In genomic region chr3:170419301-170420087, GRCh38 we compare ENCODE assay signal across 9 cellular contexts. TPM values are rescaled to one million over a fixed set of nuclear protein-coding genes. Genes with fewer than 3 reads are reported as not detected.
DNase-seq lines count a peak whose midpoint lies in the region; ATAC-seq, FAIRE-seq and TF ChIP-seq lines count a peak whose summit lies in the region.
"Had no signal": no experiment of that assay in that cellular context is flagged by ENCODE, and none has a peak within 500 bp of the region (broad histone marks: within the 10 kb centered on the region; RNA-seq: fewer than 3 reads in every experiment).

No MANE protein-coding gene starts in this region.

- peak overlapping the region; percentile 72 for H3K4me3 ChIP-seq in brain microvascular endothelial cell (ENCODE audit: low read depth, low read length)
- H3K4me3 ChIP-seq in spleen, result peak overlapping the region; percentile 11 to 66 (median 50)

- 3 to 8% (median 5%) methylated on average over 10 to 69 of the region's 69 CpGs for WGBS in spleen, 5 donors

- H3K27ac ChIP-seq in brain microvascular endothelial cell (peak overlapping the region; percentile 56), spleen (peak overlapping the region; percentile 29 to 80 (median 70))
- H3K27ac ChIP-seq: HL-60 had no signal

- no peak for TF ChIP-seq POLR2A in spleen (IDR thresholded peaks at IDR 0.05)

- DNase-seq in HTR-8/SVneo (ENCODE audit: insufficient read length, low spot score), result peak; percentile 54
- no peak for DNase-seq in brain microvascular endothelial cell
- DNase-seq in iPS-NIHi7 (ENCODE audit: extremely low spot score), result peak; percentile 67
- peak; percentile 72 for DNase-seq in spleen
- no peak for DNase-seq in NCI-H2081 treated with DMSO at 0.1 percent for 48 hours (lab: John Stamatoyannopoulos, UW)

- H3K36me3 ChIP-seq in brain microvascular endothelial cell (replicated peaks), result peaks cover 10% of the 10 kb centered on the region
- no peaks in the 10 kb centered on the region for H3K36me3 ChIP-seq in spleen

- peaks cover 7 to 44% (median 29%) of the 10 kb centered on the region in 6 donors for H3K4me1 ChIP-seq in spleen

- no peaks in the 10 kb centered on the region for H3K27me3 ChIP-seq in brain microvascular endothelial cell (replicated peaks)
- H3K27me3 ChIP-seq in spleen (replicated peaks in 1 of 7), result peaks cover 0 to 37% (median 23%) of the 10 kb centered on the region in 7 donors

- intact Hi-C loops in spleen (cut with DNase I; ENCODE audit: low total_unique reads), result no loop called here

- FAIRE-seq in HTR-8/SVneo (lab: Jason Lieb, UNC), result no peak

- TF ChIP-seq CTCF in brain microvascular endothelial cell (IDR thresholded peaks at IDR 0.05; ENCODE audit: low read depth, low read length, missing control alignments) (no peak), spleen (IDR thresholded peaks at IDR 0.05 in 8 of 11, conservative IDR thresholded peaks at IDR 0.05 in 3 of 11) (peak in 1 of 11 experiments; percentile 7)

- in situ Hi-C loops in brain microvascular endothelial cell (cut with HindIII; ENCODE audit: low pct_ligation_motif_present, low sequenced_read_pairs), result no loop called here

- no peaks in the 10 kb centered on the region for H3K9me3 ChIP-seq in spleen

- ATAC-seq in GM21619 (IDR thresholded peaks at IDR 0.05; ENCODE audit: unreplicated experiment) (no peak), HG03196 (IDR thresholded peaks at IDR 0.05; ENCODE audit: unreplicated experiment) (no peak), GM18861 (IDR thresholded peaks at IDR 0.05; ENCODE audit: unreplicated experiment) (no peak)

RNA-seq across cellular contexts. Expression of gene CLDN11, which starts 0.8 kb away (rescaled TPM):
- 10 to 100 TPM in 1 of 7 donors, 1 to 10 TPM in 6; 1.9 to 10.7 (median 6.7) TPM for total RNA-seq in spleen
- 1 to 10 TPM in 2 of 3 donors, under 1 TPM in 1; 0.70 to 3.2 (median 1.6) TPM for polyA plus RNA-seq in spleen

Comparison
In these comparisons a context has a peak if more than half of its experiments do, and no peak if none do; other contexts are left out.
1. DNase-seq: peak in HTR-8/SVneo (single experiment), iPS-NIHi7 (single experiment) and spleen (single experiment); none in brain microvascular endothelial cell (single experiment) and NCI-H2081 treated with DMSO at 0.1 percent for 48 hours (single experiment).